Comparison of ENCODE assay signal across 23 cellular contexts in the genomic region with DNA sequence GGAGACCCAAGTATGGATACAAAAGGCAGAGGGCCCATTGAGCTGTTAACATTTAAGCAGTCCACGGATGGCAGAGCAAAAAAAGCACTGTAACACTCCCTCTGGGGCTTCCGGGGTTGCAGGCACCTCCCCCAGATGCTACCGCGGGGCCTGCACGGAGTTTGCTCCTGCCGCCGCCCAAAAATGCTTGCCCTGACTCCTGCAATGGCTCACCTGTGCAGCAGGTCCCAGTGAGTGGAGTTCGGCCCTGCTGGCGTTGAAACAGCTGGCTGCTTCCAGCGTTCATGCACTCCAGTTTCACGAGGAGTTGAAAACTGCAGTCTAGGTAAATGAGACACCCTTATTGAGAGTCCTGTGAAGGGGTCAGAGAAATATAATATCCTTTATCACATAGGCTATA.
DNase-seq lines count a peak whose midpoint lies in the region; ATAC-seq, FAIRE-seq and TF ChIP-seq lines count a peak whose summit lies in the region.
"Had no signal": no experiment of that assay in that cellular context is flagged by ENCODE, and none has a peak within 500 bp of the region (broad histone marks: within the 10 kb centered on the region; RNA-seq: fewer than 3 reads in every experiment).

No MANE protein-coding gene starts in this region.

- FAIRE-seq in kidney (lab: Jason Lieb, UNC) = no peak
- FAIRE-seq: A204.1, D721Med, GM12878, GM12892, GM18507, GM19239 had no signal

- H3K27ac ChIP-seq in KMS-11 = no peak overlapping the region
- H3K27ac ChIP-seq in kidney (ENCODE audit: low read depth in 2 of 2, low read length in 2 of 2) = no peak overlapping the region
- H3K27ac ChIP-seq: BLaER1 treated with 17β-estradiol and CSF1 and Interleukin-3, amounts not matched to agents 10 nM and 100 nM; C4-2B had no signal

- H2AFZ ChIP-seq in KMS-11 (ENCODE audit: low read depth) = peak overlapping the region; percentile 7; the same call in 1 of the 2 replicates

- H3K27me3 ChIP-seq in KMS-11 (ENCODE audit: insufficient read depth, low read depth) = no peaks in the 10 kb centered on the region
- H3K27me3 ChIP-seq in BE2C = no peaks in the 10 kb centered on the region
- H3K27me3 ChIP-seq: BLaER1 treated with 17β-estradiol and CSF1 and Interleukin-3, amounts not matched to agents 10 nM and 100 nM had no signal

- H3K9ac ChIP-seq in KMS-11 (no peak overlapping the region), kidney (ENCODE audit: low read length in 2 of 2) (no peak overlapping the region)
- H3K9ac ChIP-seq: BLaER1 treated with 17β-estradiol and CSF1 and Interleukin-3, amounts not matched to agents 10 nM and 100 nM had no signal

- H3K4me2 ChIP-seq in KMS-11 = no peak overlapping the region
- H3K4me2 ChIP-seq: BLaER1 treated with 17β-estradiol and CSF1 and Interleukin-3, amounts not matched to agents 10 nM and 100 nM had no signal

- DNase-seq in UCSD-AML1 (lab: John Stamatoyannopoulos, UW; ENCODE audit: unreplicated experiment) (peak; percentile 5), kidney (peak; percentile 55), BE2C (no peak), OCI-M1 (lab: John Stamatoyannopoulos, UW) (no peak), HT-29 (ENCODE audit: low spot score) (no peak)
- DNase-seq: 8988T; ACHN; Caco-2; Calu3; CD4-positive, alpha-beta T cell; CD8-positive, alpha-beta T cell; DMS79 treated with DMSO at 0.1 percent for 48 hours; GDM1 had no signal

- H3K36me3 ChIP-seq in KMS-11 (ENCODE audit: insufficient read depth) (no peaks in the 10 kb centered on the region), kidney (ENCODE audit: control insufficient read depth in 1 of 2, insufficient read depth in 2 of 2, low read length in 2 of 2) (no peaks in the 10 kb centered on the region), BE2C (no peaks in the 10 kb centered on the region)
- H3K36me3 ChIP-seq: BLaER1 treated with 17β-estradiol and CSF1 and Interleukin-3, amounts not matched to agents 10 nM and 100 nM had no signal

- H3K79me2 ChIP-seq in KMS-11 (ENCODE audit: insufficient read depth, low read depth) = no peaks in the 10 kb centered on the region

- intact Hi-C loops in kidney (cut with DNase I) = no loop called here

- no peaks in the 10 kb centered on the region for H3K4me1 ChIP-seq in KMS-11 (ENCODE audit: low read depth, poor library complexity, severe bottlenecking)
- no peaks in the 10 kb centered on the region for H3K4me1 ChIP-seq in kidney (ENCODE audit: control insufficient read depth in 1 of 2, insufficient read depth in 1 of 2, low read depth in 1 of 2, low read length in 2 of 2)
- no peaks in the 10 kb centered on the region for H3K4me1 ChIP-seq in BE2C
- H3K4me1 ChIP-seq: BLaER1 treated with 17β-estradiol and CSF1 and Interleukin-3, amounts not matched to agents 10 nM and 100 nM; Caco-2 had no signal

- TF ChIP-seq CTCF in KMS-11 (conservative IDR thresholded peaks at IDR 0.05; ENCODE audit: low read depth, low read length) (no peak), kidney (IDR thresholded peaks at IDR 0.05; ENCODE audit: borderline replicate concordance, extremely low read depth, insufficient read depth) (no peak), BE2C (IDR thresholded peaks at IDR 0.05; ENCODE audit: low read depth, low read length) (no peak)

- no peaks in the 10 kb centered on the region for H4K20me1 ChIP-seq in KMS-11 (ENCODE audit: insufficient read depth)
- H4K20me1 ChIP-seq: BLaER1 treated with 17β-estradiol and CSF1 and Interleukin-3, amounts not matched to agents 10 nM and 100 nM had no signal

- H3K9me3 ChIP-seq in kidney (ENCODE audit: control insufficient read depth in 1 of 2, low read length in 2 of 2) (no peaks in the 10 kb centered on the region), BE2C (no peaks in the 10 kb centered on the region)
- H3K9me3 ChIP-seq: BLaER1 treated with 17β-estradiol and CSF1 and Interleukin-3, amounts not matched to agents 10 nM and 100 nM; Caco-2 had no signal

- no peak overlapping the region for H3K4me3 ChIP-seq in KMS-11 (IDR thresholded peaks at IDR 0.05; ENCODE audit: insufficient read depth, low read depth, low read length)
- H3K4me3 ChIP-seq in kidney (ENCODE audit: low read length in 2 of 2) = no peak overlapping the region
- H3K4me3 ChIP-seq in BE2C (ENCODE audit: low read depth, low read length) = no peak overlapping the region
- H3K4me3 ChIP-seq: BLaER1 treated with 17β-estradiol and CSF1 and Interleukin-3, amounts not matched to agents 10 nM and 100 nM; GM12878 had no signal

- ATAC-seq in GM21381 (IDR thresholded peaks at IDR 0.05; ENCODE audit: unreplicated experiment) = no peak
- ATAC-seq: CD8-positive, alpha-beta T cell; GM12878 had no signal

Comparison
In these comparisons a context has a peak if more than half of its experiments do, and no peak if none do; other contexts are left out.
1. DNase-seq: peak in UCSD-AML1 (single experiment) and kidney (single experiment); none in BE2C (single experiment), OCI-M1 (single experiment) and HT-29 (single experiment).